In genomic region chr3:133573054-133573628, GRCh38 we compare ENCODE assay signal across 7 cellular contexts. TPM values are rescaled to one million over a fixed set of nuclear protein-coding genes. Genes with fewer than 3 reads are reported as not detected.
DNase-seq lines count a peak whose midpoint lies in the region; ATAC-seq, FAIRE-seq and TF ChIP-seq lines count a peak whose summit lies in the region.

No MANE protein-coding gene starts in this region.

- intact Hi-C loops in left colon (cut with DNase I, micrococcal nuclease): no loop called here

- peak overlapping the region; percentile 60 for H3K4me3 Mint-ChIP-seq in chondrocyte (ENCODE audit: unreplicated experiment)

- ATAC-seq in GM18909 (IDR thresholded peaks at IDR 0.05; ENCODE audit: poor library complexity, unreplicated experiment) (peak; percentile 79), HG03139 (IDR thresholded peaks at IDR 0.05; ENCODE audit: unreplicated experiment) (peak; percentile 76), left colon (peak; percentile 87)

- peak; percentile 97 for FAIRE-seq in TTC549 (lab: Jason Lieb, UNC)

- peak overlapping the region; percentile 93 for H3K27ac Mint-ChIP-seq in chondrocyte (ENCODE audit: unreplicated experiment)

- peak; percentile 57 for TF ChIP-seq CTCF in chondrocyte (IDR thresholded peaks at IDR 0.05)

- peak; percentile 100 for DNase-seq in chondrocyte (ENCODE audit: low spot score)
- DNase-seq in left colon: peak; percentile 100
- DNase-seq in stimulated activated CD4-positive, alpha-beta T cell treated with anti-CD3 and anti-CD28 coated beads, Interleukin-4, amount 100 ng/mL, for 1 hour: peak; percentile 99
- no peak for DNase-seq in COR-L47 (lab: John Stamatoyannopoulos, UW)

- peaks cover 17% of the 10 kb centered on the region for H3K36me3 Mint-ChIP-seq in chondrocyte (ENCODE audit: low read depth)

- H3K9me3 Mint-ChIP-seq in chondrocyte (ENCODE audit: low read depth): no peaks in the 10 kb centered on the region

- H3K27me3 Mint-ChIP-seq in chondrocyte (ENCODE audit: low read depth): no peaks in the 10 kb centered on the region

- peaks cover 81% of the 10 kb centered on the region for H3K4me1 Mint-ChIP-seq in chondrocyte (ENCODE audit: low read depth)

RNA-seq across cellular contexts. Expression of gene CDV3, which starts 0.3 kb away (rescaled TPM):
- 133 to 192 TPM (median 184 TPM) in 3 replicates for total RNA-seq in chondrocyte
- total RNA-seq in left colon: 100 to 1,000 TPM; 137 to 143 TPM
